8 cellular contexts compared by ENCODE assay signal in genomic region chr22:38317995-38318715, GRCh38. TPM values are rescaled to one million over a fixed set of nuclear protein-coding genes. Genes with fewer than 3 reads are reported as not detected.
DNase-seq lines count a peak whose midpoint lies in the region; ATAC-seq lines count a peak whose summit lies in the region.

No MANE protein-coding gene starts in this region.

- no peaks in the 10 kb centered on the region for H3K27me3 Mint-ChIP-seq in T-helper 1 cell treated with Interleukin-12 subunit alpha and Interleukin-12 subunit beta and Interleukin-4 antibody, amounts not matched to agents 30 μg/mL and 1 μg/mL, for 36 hours (ENCODE audit: low read depth)

- ATAC-seq in left cardiac atrium: peak; percentile 39 to 78

- peak overlapping the region; percentile 89 for H3K27ac Mint-ChIP-seq in T-helper 1 cell treated with Interleukin-12 subunit alpha and Interleukin-12 subunit beta and Interleukin-4 antibody, amounts not matched to agents 30 μg/mL and 1 μg/mL, for 36 hours

- H3K9ac ChIP-seq in adipocyte (ENCODE audit: low read length): peak overlapping the region; percentile 80

- H3K36me3 ChIP-seq in adipocyte (ENCODE audit: control insufficient read depth, insufficient read depth, low read length, severe bottlenecking): no peaks in the 10 kb centered on the region

- H3K27me3 ChIP-seq in adipocyte (replicated peaks; ENCODE audit: control insufficient read depth, insufficient read depth, low read length): no peaks in the 10 kb centered on the region

- H3K4me1 ChIP-seq in adipocyte (ENCODE audit: control insufficient read depth, insufficient read depth, low read length): peaks cover 36% of the 10 kb centered on the region

- peaks cover 31% of the 10 kb centered on the region for H3K4me1 Mint-ChIP-seq in T-helper 1 cell treated with Interleukin-12 subunit alpha and Interleukin-12 subunit beta and Interleukin-4 antibody, amounts not matched to agents 30 μg/mL and 1 μg/mL, for 36 hours (ENCODE audit: low read depth)

- peaks cover 4% of the 10 kb centered on the region for H3K36me3 Mint-ChIP-seq in T-helper 1 cell treated with Interleukin-12 subunit alpha and Interleukin-12 subunit beta and Interleukin-4 antibody, amounts not matched to agents 30 μg/mL and 1 μg/mL, for 36 hours (ENCODE audit: low read depth)

- H3K9me3 ChIP-seq in adipocyte (ENCODE audit: control insufficient read depth, low read length): no peaks in the 10 kb centered on the region

- DNase-seq in T-helper 1 cell (no peak), NCI-H2227 treated with DMSO at 0.1 percent for 48 hours (lab: John Stamatoyannopoulos, UW) (peak; percentile 21), adipocyte (ENCODE audit: low read depth) (peak; percentile 96), left cardiac atrium (peak; percentile 86), posterior vena cava (ENCODE audit: low spot score) (peak; percentile 94), activated gamma-delta T cell (lab: John Stamatoyannopoulos, UW) (no peak), NCI-H1436 treated with DMSO at 0.1 percent for 48 hours (lab: John Stamatoyannopoulos, UW) (no peak)

- peak overlapping the region; percentile 76 for H3K4me3 ChIP-seq in adipocyte (ENCODE audit: low read length)

- peak overlapping the region; percentile 80 for H3K4me3 Mint-ChIP-seq in T-helper 1 cell treated with Interleukin-12 subunit alpha and Interleukin-12 subunit beta and Interleukin-4 antibody, amounts not matched to agents 30 μg/mL and 1 μg/mL, for 36 hours

- no peaks in the 10 kb centered on the region for H3K9me3 Mint-ChIP-seq in T-helper 1 cell treated with Interleukin-12 subunit alpha and Interleukin-12 subunit beta and Interleukin-4 antibody, amounts not matched to agents 30 μg/mL and 1 μg/mL, for 36 hours

- intact Hi-C loops in left cardiac atrium (cut with DNase I) (loop anchor here in 1 of 2 donors (5.0 kb wide), 1 partner anchor 46 kb away; the partner anchor contains the start of gene TMEM184B), posterior vena cava (cut with DNase I) (loop anchor here in 1 of 2 donors (10.0 kb wide), 1 partner anchor 113 kb away; the partner anchor contains the start of gene MAFF)

RNA-seq across cellular contexts. Expression of gene CSNK1E, which starts 0.9 kb away (rescaled TPM):
- 10 to 100 TPM; 69.2 to 90.5 TPM for total RNA-seq in left cardiac atrium
- total RNA-seq in posterior vena cava: 10 to 100 TPM; 70.1 to 88.6 TPM

RNA-seq across cellular contexts. Expression of gene TMEM184B, which starts 45.3 kb away (rescaled TPM):
- total RNA-seq in left cardiac atrium (10 to 100 TPM; 47.2 to 60.3 TPM), posterior vena cava (10 to 100 TPM; 42.9 to 49.7 TPM)

Comparison
In these comparisons a context has a peak if more than half of its experiments do, and no peak if none do; other contexts are left out.
1. DNase-seq: peak in NCI-H2227 treated with DMSO at 0.1 percent for 48 hours (single experiment), adipocyte (single experiment), left cardiac atrium (single experiment) and posterior vena cava (single experiment); none in T-helper 1 cell (0 of 5), activated gamma-delta T cell (single experiment) and NCI-H1436 treated with DMSO at 0.1 percent for 48 hours (single experiment).